In the genomic region with DNA sequence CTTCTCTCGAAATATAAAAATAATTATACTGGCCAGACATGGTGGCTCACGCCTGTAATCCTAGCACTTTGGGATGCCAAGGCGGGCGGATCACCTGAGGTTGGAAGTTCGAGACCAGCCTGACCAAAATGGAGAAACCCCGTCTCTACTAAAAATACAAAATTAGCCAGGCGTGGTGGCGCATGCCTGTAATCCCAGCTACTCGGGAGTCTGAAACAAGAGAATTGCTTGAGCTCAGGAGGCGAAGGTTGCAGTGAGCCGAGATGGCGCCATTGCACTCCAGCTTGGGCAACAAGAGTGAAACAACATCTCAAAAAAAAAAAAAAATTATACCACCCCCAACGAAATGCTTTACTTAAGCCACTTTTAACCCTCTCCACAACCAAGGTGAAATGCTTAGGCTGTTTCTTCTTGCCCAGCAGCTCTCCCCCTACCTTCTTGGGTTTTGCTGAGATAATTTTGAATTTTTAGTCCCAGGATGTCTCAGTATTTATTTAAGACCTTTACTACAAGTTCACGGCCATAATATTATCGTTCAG, we compare ENCODE assay signal across 8 cellular contexts. TPM values are rescaled to one million over a fixed set of nuclear protein-coding genes. Genes with fewer than 3 reads are reported as not detected.
DNase-seq lines count a peak whose midpoint lies in the region; ATAC-seq and TF ChIP-seq lines count a peak whose summit lies in the region.
"Not testable (repeated sequence)": the region's sequence is repeated elsewhere in the genome, so short reads cannot be mapped to it uniquely, and the experiment has no call there.

No MANE protein-coding gene starts in this region.

- intact Hi-C loops in activated CD4-positive, alpha-beta T cell treated with anti-CD3 and anti-CD28 coated beads for 36 hours (cut with DNase I, micrococcal nuclease) = loop anchor here (5.0 to 10.0 kb wide), 3 partner anchors 64 to 1406 kb away; a partner anchor contains a TSS
- intact Hi-C loops in heart right ventricle (cut with DNase I) (loop anchor here in 2 of 10 donors (5.0 kb wide), 2 partner anchors 64 to 514 kb away; a partner anchor contains a TSS), psoas muscle (cut with DNase I) (loop anchor here in 1 of 2 donors (10.0 kb wide), 1 partner anchor 516 kb away; a partner anchor contains a TSS)

- TF ChIP-seq POLR2A in tibial nerve (IDR thresholded peaks at IDR 0.05) = not testable (repeated sequence)

- not testable (repeated sequence) for H3K9me3 Mint-ChIP-seq in activated CD4-positive, alpha-beta T cell treated with anti-CD3 and anti-CD28 coated beads for 36 hours (ENCODE audit: low read depth); chondrocyte (ENCODE audit: low read depth)

- 83 to 88% methylated on average over 15 of the region's 15 CpGs for WGBS in heart right ventricle, 2 donors
- 78 to 82% (median 81%) methylated on average over 15 of the region's 15 CpGs for WGBS in psoas muscle, 3 donors
- 79 to 83% methylated on average over 15 of the region's 15 CpGs for WGBS in tibial nerve, 2 donors

- peaks cover 0 to 35% (median 15%) of the 10 kb centered on the region in 9 donors for H3K36me3 ChIP-seq in heart right ventricle
- peaks cover 14 to 15% of the 10 kb centered on the region in 2 donors for H3K36me3 ChIP-seq in mucosa of rectum (ENCODE audit: control insufficient read depth in 2 of 2, insufficient read depth in 2 of 2, low read length in 2 of 2)
- H3K36me3 ChIP-seq in psoas muscle (ENCODE audit: insufficient read depth in 1 of 2, low read depth in 1 of 2) = peaks cover 0 to 32% of the 10 kb centered on the region in 2 donors
- peaks cover 0 to 18% (median 0%) of the 10 kb centered on the region in 3 donors for H3K36me3 ChIP-seq in tibial nerve

- not testable (repeated sequence) for H3K9me3 ChIP-seq in heart right ventricle; mucosa of rectum (ENCODE audit: control insufficient read depth in 2 of 2, low read length in 2 of 2); psoas muscle; tibial nerve

- TF ChIP-seq CTCF in chondrocyte (IDR thresholded peaks at IDR 0.05); heart right ventricle (IDR thresholded peaks at IDR 0.05); psoas muscle (IDR thresholded peaks at IDR 0.05); tibial nerve (IDR thresholded peaks at IDR 0.05): not testable (repeated sequence)

- not testable (repeated sequence) for H3K27me3 Mint-ChIP-seq in activated CD4-positive, alpha-beta T cell treated with anti-CD3 and anti-CD28 coated beads for 36 hours; chondrocyte (ENCODE audit: low read depth)

- DNase-seq in ELF-1 (ENCODE audit: low read depth, low spot score) (peak; percentile 28), NCI-H748 (lab: John Stamatoyannopoulos, UW; ENCODE audit: unreplicated experiment) (peak; percentile 32), chondrocyte (ENCODE audit: low spot score) (peak; percentile 11)
- DNase-seq in activated CD4-positive, alpha-beta T cell treated with anti-CD3 and anti-CD28 coated beads for 36 hours; heart right ventricle; psoas muscle; tibial nerve (ENCODE audit: low spot score in 2 of 2): not testable (repeated sequence)

- peak overlapping the region in 1 of 2 donors; percentile 69 for H3K9ac ChIP-seq in mucosa of rectum (ENCODE audit: low read depth in 1 of 2, low read length in 2 of 2)

- not testable (repeated sequence) for H3K27me3 ChIP-seq in heart right ventricle; mucosa of rectum (ENCODE audit: control insufficient read depth in 2 of 2, insufficient read depth in 2 of 2, low read length in 2 of 2); psoas muscle (ENCODE audit: insufficient read depth in 3 of 3, low read length in 2 of 3); tibial nerve

- CTCF ChIA-PET in activated CD4-positive, alpha-beta T cell treated with anti-CD3 and anti-CD28 coated beads for 36 hours (lab: Charles Lee) = interaction anchor here (0.8 kb wide), 1 partner anchor 38 kb away, joined by 4 read pairs; no protein-coding TSS in a partner anchor

- H3K4me1 ChIP-seq in heart right ventricle = peaks cover 4 to 29% (median 24%) of the 10 kb centered on the region in 9 donors
- H3K4me1 ChIP-seq in mucosa of rectum (ENCODE audit: control insufficient read depth in 2 of 2, insufficient read depth in 2 of 2, low read length in 2 of 2) = peaks cover 6 to 13% of the 10 kb centered on the region in 2 donors
- H3K4me1 ChIP-seq in psoas muscle = peaks cover 20% of the 10 kb centered on the region
- peaks cover 0 to 36% (median 11%) of the 10 kb centered on the region in 4 donors for H3K4me1 ChIP-seq in tibial nerve

- not testable (repeated sequence) for ATAC-seq in activated CD4-positive, alpha-beta T cell treated with anti-CD3 and anti-CD28 coated beads for 36 hours; heart right ventricle; psoas muscle

- H3K4me3 Mint-ChIP-seq in activated CD4-positive, alpha-beta T cell treated with anti-CD3 and anti-CD28 coated beads for 36 hours = peak overlapping the region; percentile 82
- not testable (repeated sequence) for H3K4me3 Mint-ChIP-seq in chondrocyte (ENCODE audit: unreplicated experiment)

- H3K27ac ChIP-seq in heart right ventricle = peak overlapping the region in 7 of 10 donors; percentile 66 to 90 (median 85)
- peak overlapping the region in 1 of 2 donors; percentile 37 for H3K27ac ChIP-seq in mucosa of rectum (ENCODE audit: low read depth in 2 of 2, low read length in 2 of 2)
- peak overlapping the region; percentile 77 for H3K27ac ChIP-seq in psoas muscle
- peak overlapping the region in 3 of 4 donors; percentile 60 to 82 (median 77) for H3K27ac ChIP-seq in tibial nerve

- POLR2A ChIA-PET in activated CD4-positive, alpha-beta T cell treated with anti-CD3 and anti-CD28 coated beads for 36 hours (lab: Charles Lee) = not testable (repeated sequence)

- not testable (repeated sequence) for H3K27ac Mint-ChIP-seq in activated CD4-positive, alpha-beta T cell treated with anti-CD3 and anti-CD28 coated beads for 36 hours; chondrocyte (ENCODE audit: unreplicated experiment)

- H3K4me1 Mint-ChIP-seq in activated CD4-positive, alpha-beta T cell treated with anti-CD3 and anti-CD28 coated beads for 36 hours = peaks cover 25% of the 10 kb centered on the region
- peaks cover 36% of the 10 kb centered on the region for H3K4me1 Mint-ChIP-seq in chondrocyte (ENCODE audit: low read depth)

- not testable (repeated sequence) for TF ChIP-seq EP300 in tibial nerve (IDR thresholded peaks at IDR 0.05)

- H3K4me3 ChIP-seq in heart right ventricle (peak overlapping the region in 8 of 10 donors; percentile 48 to 75 (median 62)), mucosa of rectum (ENCODE audit: low read length in 2 of 2) (peak overlapping the region; percentile 86 to 92), psoas muscle (peak overlapping the region; percentile 68), tibial nerve (peak overlapping the region in 2 of 4 donors; percentile 60 to 64)

- peaks cover 25% of the 10 kb centered on the region for H3K36me3 Mint-ChIP-seq in activated CD4-positive, alpha-beta T cell treated with anti-CD3 and anti-CD28 coated beads for 36 hours (ENCODE audit: low read depth)
- not testable (repeated sequence) for H3K36me3 Mint-ChIP-seq in chondrocyte (ENCODE audit: low read depth)

RNA-seq across cellular contexts. Expression of a gene that starts 8.0 kb away (rescaled TPM):
- 10 to 100 TPM; 29.6 to 33.8 TPM for total RNA-seq in activated CD4-positive, alpha-beta T cell treated with anti-CD3 and anti-CD28 coated beads for 36 hours
- total RNA-seq in chondrocyte (34.4 to 43.1 TPM (median 36.9 TPM) in 3 replicates), heart right ventricle (10 to 100 TPM; 17.0 to 28.1 (median 20.8) TPM), psoas muscle (10 to 100 TPM; 17.9 to 26.3 (median 23.2) TPM), tibial nerve (10 to 100 TPM; 56.6 to 76.3 (median 71.3) TPM)
- polyA plus RNA-seq in heart right ventricle (10 to 100 TPM; 21.5 to 38.3 TPM), psoas muscle (10 to 100 TPM; 22.7 to 24.0 (median 22.8) TPM)
